In genomic region chr1:185257947-185258203, GRCh38 we compare ENCODE assay signal across 13 cellular contexts. TPM values are rescaled to one million over a fixed set of nuclear protein-coding genes. Genes with fewer than 3 reads are reported as not detected.
DNase-seq lines count a peak whose midpoint lies in the region; ATAC-seq, FAIRE-seq and TF ChIP-seq lines count a peak whose summit lies in the region.
"Had no signal": no experiment of that assay in that cellular context is flagged by ENCODE, and none has a peak within 500 bp of the region (broad histone marks: within the 10 kb centered on the region; RNA-seq: fewer than 3 reads in every experiment).

No MANE protein-coding gene starts in this region.

- ATAC-seq in sciatic nerve: no peak
- no peak for ATAC-seq in HG02798 (IDR thresholded peaks at IDR 0.05; ENCODE audit: poor library complexity, unreplicated experiment)

- no peaks in the 10 kb centered on the region for H3K9me2 ChIP-seq in SK-N-SH

- WGBS in SK-N-SH (ENCODE audit: low lambda C conversion rate): 48% methylated on average over 2 of the region's 2 CpGs

- peaks cover 19% of the 10 kb centered on the region for H3K4me1 Mint-ChIP-seq in activated naive CD8-positive, alpha-beta T cell (ENCODE audit: low read depth)
- H3K4me1 Mint-ChIP-seq in activated naive CD8-positive, alpha-beta T cell treated with anti-CD3 and anti-CD28 coated beads for 36 hours: peaks cover 5% of the 10 kb centered on the region
- no peaks in the 10 kb centered on the region for H3K4me1 Mint-ChIP-seq in glutamatergic neuron (ENCODE audit: low read depth, unreplicated experiment)

- H3K4me3 ChIP-seq in SK-N-SH (ENCODE audit: low read depth in 2 of 2, low read length in 1 of 2) (peak overlapping the region; percentile 50 to 54; a peak in 3 of 4 replicates), fibroblast of mammary gland (ENCODE audit: control insufficient read depth, low read depth, low read length) (no peak overlapping the region)
- H3K4me3 ChIP-seq: dorsolateral prefrontal cortex had no signal

- no peak for TF ChIP-seq RAD21 in SK-N-SH (IDR thresholded peaks at IDR 0.05; ENCODE audit: low read length)

- no peaks in the 10 kb centered on the region for H3F3A ChIP-seq in SK-N-SH (replicated peaks; ENCODE audit: insufficient read depth)

- no peaks in the 10 kb centered on the region for H3K27me3 Mint-ChIP-seq in activated naive CD8-positive, alpha-beta T cell
- no peaks in the 10 kb centered on the region for H3K27me3 Mint-ChIP-seq in activated naive CD8-positive, alpha-beta T cell treated with anti-CD3 and anti-CD28 coated beads for 36 hours
- H3K27me3 Mint-ChIP-seq in glutamatergic neuron (ENCODE audit: unreplicated experiment): no peaks in the 10 kb centered on the region

- intact Hi-C loops in sciatic nerve (cut with DNase I): no loop called here

- H3K4me2 ChIP-seq in SK-N-SH: peak overlapping the region; percentile 43

- peak overlapping the region; percentile 6 to 78; a peak in 3 of 4 replicates for H3K27ac ChIP-seq in SK-N-SH (ENCODE audit: low read depth in 2 of 2, low read length in 1 of 2)
- H3K27ac ChIP-seq: dorsolateral prefrontal cortex, neutrophil had no signal

- peak overlapping the region; percentile 61; the same call in 1 of the 2 replicates for H3K9ac ChIP-seq in SK-N-SH

- peak overlapping the region; percentile 30 for H3K4me3 Mint-ChIP-seq in activated naive CD8-positive, alpha-beta T cell
- H3K4me3 Mint-ChIP-seq in activated naive CD8-positive, alpha-beta T cell treated with anti-CD3 and anti-CD28 coated beads for 36 hours: no peak overlapping the region
- H3K4me3 Mint-ChIP-seq in glutamatergic neuron (ENCODE audit: unreplicated experiment): no peak overlapping the region

- no peaks in the 10 kb centered on the region for H3K9me3 ChIP-seq in SK-N-SH
- H3K9me3 ChIP-seq: neutrophil had no signal

- H2AFZ ChIP-seq in SK-N-SH (ENCODE audit: low read depth): peak overlapping the region; percentile 68; the same call in 1 of the 2 replicates

- no peaks in the 10 kb centered on the region for H3K36me3 ChIP-seq in SK-N-SH (replicated peaks in 1 of 2; ENCODE audit: control insufficient read depth in 1 of 2, insufficient read depth in 2 of 2, low read length in 1 of 2)
- H3K36me3 ChIP-seq: neutrophil had no signal

- peaks cover 9 to 14% of the 10 kb centered on the region in 2 experiments; a peak in 2 of 4 replicates for H3K4me1 ChIP-seq in SK-N-SH (ENCODE audit: control insufficient read depth in 1 of 2, insufficient read depth in 2 of 2, low read depth in 1 of 2, low read length in 1 of 2)

- H3K79me2 ChIP-seq in SK-N-SH (ENCODE audit: insufficient read depth): no peaks in the 10 kb centered on the region

- peaks cover 8% of the 10 kb centered on the region for H3K9me3 Mint-ChIP-seq in activated naive CD8-positive, alpha-beta T cell (ENCODE audit: low read depth)
- H3K9me3 Mint-ChIP-seq in activated naive CD8-positive, alpha-beta T cell treated with anti-CD3 and anti-CD28 coated beads for 36 hours: peaks cover 9% of the 10 kb centered on the region
- H3K9me3 Mint-ChIP-seq in glutamatergic neuron (ENCODE audit: unreplicated experiment): no peaks in the 10 kb centered on the region

- DNase-seq in activated naive CD8-positive, alpha-beta T cell treated with anti-CD3 and anti-CD28 coated beads for 36 hours: no peak
- no peak for DNase-seq in SK-N-SH
- peak; percentile 34 for DNase-seq in fibroblast of mammary gland (ENCODE audit: low read depth)
- peak; percentile 11 for DNase-seq in urothelium cell line (ENCODE audit: low spot score)
- no peak for DNase-seq in glutamatergic neuron
- no peak for DNase-seq in sciatic nerve (ENCODE audit: low spot score)
- DNase-seq: amniotic stem cell, dorsolateral prefrontal cortex, head of caudate nucleus, KG1 had no signal

- POLR2A ChIA-PET in SK-N-SH (lab: Yijun Ruan, JAX): interaction anchor here (1.2 kb wide), 1 partner anchor 60 kb away, joined by 3 read pairs; the partner anchor contains the start of gene IVNS1ABP

- no peak for FAIRE-seq in urothelium cell line (lab: Jason Lieb, UNC)

- no peaks in the 10 kb centered on the region for H3K27me3 ChIP-seq in SK-N-SH (ENCODE audit: insufficient read depth)
- H3K27me3 ChIP-seq: dorsolateral prefrontal cortex, neutrophil had no signal

- CTCF ChIA-PET in SK-N-SH (lab: Yijun Ruan, JAX): no interaction called here

- H4K20me1 ChIP-seq in SK-N-SH (ENCODE audit: insufficient read depth): no peaks in the 10 kb centered on the region

- TF ChIP-seq CTCF in SK-N-SH (IDR thresholded peaks at IDR 0.05): no peak
- TF ChIP-seq CTCF in fibroblast of mammary gland (conservative IDR thresholded peaks at IDR 0.05; ENCODE audit: control insufficient read depth, insufficient read depth, low read depth, low read length): no peak
- TF ChIP-seq CTCF in glutamatergic neuron (IDR thresholded peaks at IDR 0.05; ENCODE audit: partially characterized antibody, unreplicated experiment): no peak

- TF ChIP-seq EP300 in SK-N-SH (IDR thresholded peaks at IDR 0.05; ENCODE audit: borderline replicate concordance in 1 of 2, low read depth in 1 of 2, low read length in 1 of 2): no peak

- no peak overlapping the region for H3K27ac Mint-ChIP-seq in activated naive CD8-positive, alpha-beta T cell
- no peak overlapping the region for H3K27ac Mint-ChIP-seq in activated naive CD8-positive, alpha-beta T cell treated with anti-CD3 and anti-CD28 coated beads for 36 hours
- no peak overlapping the region for H3K27ac Mint-ChIP-seq in glutamatergic neuron (ENCODE audit: unreplicated experiment)

- peaks cover 14% of the 10 kb centered on the region for H3K36me3 Mint-ChIP-seq in activated naive CD8-positive, alpha-beta T cell
- H3K36me3 Mint-ChIP-seq in activated naive CD8-positive, alpha-beta T cell treated with anti-CD3 and anti-CD28 coated beads for 36 hours: peaks cover 13% of the 10 kb centered on the region
- H3K36me3 Mint-ChIP-seq in glutamatergic neuron (ENCODE audit: unreplicated experiment): no peaks in the 10 kb centered on the region

TF ChIP-seq in SK-N-SH, 30 proteins besides CTCF, POLR2A, EP300 and RAD21 (continues in another document):
- TF ChIP-seq REST (IDR thresholded peaks at IDR 0.05; ENCODE audit: low read depth, low read length) (no peak), USF1 (IDR thresholded peaks at IDR 0.05; ENCODE audit: borderline replicate concordance, low read depth) (no peak), TEAD4 (IDR thresholded peaks at IDR 0.05; ENCODE audit: borderline replicate concordance, insufficient read depth) (no peak), MXI1 (IDR thresholded peaks at IDR 0.05; ENCODE audit: low read depth, low read length) (no peak), FOSL2 (IDR thresholded peaks at IDR 0.05; ENCODE audit: borderline replicate concordance, low read depth) (no peak), FOXM1 (IDR thresholded peaks at IDR 0.05; ENCODE audit: low read depth) (no peak), PBX3 (IDR thresholded peaks at IDR 0.05) (no peak), RXRA (IDR thresholded peaks at IDR 0.05; ENCODE audit: borderline replicate concordance, low read depth) (no peak), MAX (IDR thresholded peaks at IDR 0.05; ENCODE audit: low read depth) (no peak), GABPA (IDR thresholded peaks at IDR 0.05; ENCODE audit: low read depth) (no peak)

RNA-seq across cellular contexts. Expression of gene IVNS1ABP, which starts 59.2 kb away (rescaled TPM):
- 100 to 1,000 TPM; 137 to 139 TPM for total RNA-seq in activated naive CD8-positive, alpha-beta T cell treated with anti-CD3 and anti-CD28 coated beads for 36 hours
- 24.5 and 31.5 TPM in 2 replicates for polyA plus RNA-seq in SK-N-SH (2012; rRNA removed)
- 24.5 and 29.6 TPM in 2 replicates for polyA plus RNA-seq in SK-N-SH (2012; cell fraction: cytosol; rRNA removed)
- 72.1 and 91.2 TPM in 2 replicates for polyA plus RNA-seq in SK-N-SH (2012; cell fraction: nucleus; rRNA removed)
- total RNA-seq in glutamatergic neuron (ENCODE audit: unreplicated experiment): 93.2 TPM
- 138 TPM for total RNA-seq in sciatic nerve

Comparison
In these comparisons a context has a peak if more than half of its experiments do, and no peak if none do; other contexts are left out.
1. DNase-seq: peak in fibroblast of mammary gland (single experiment) and urothelium cell line (single experiment); none in activated naive CD8-positive, alpha-beta T cell treated with anti-CD3 and anti-CD28 coated beads for 36 hours (single experiment), SK-N-SH (single experiment), glutamatergic neuron (single experiment) and sciatic nerve (single experiment).